In genomic region chr19:49689133-49690072, GRCh38 we compare ENCODE assay signal across 8 cellular contexts. TPM values are rescaled to one million over a fixed set of nuclear protein-coding genes. Genes with fewer than 3 reads are reported as not detected.
DNase-seq lines count a peak whose midpoint lies in the region; ATAC-seq, FAIRE-seq and TF ChIP-seq lines count a peak whose summit lies in the region.

Gene ADM5, plus strand, starts transcription at chr19:49689594. Its CDS starts 244 bp downstream, at chr19:49689838.

- 17 to 32% (median 31%) methylated on average over 54 of the region's 54 CpGs for WGBS in small intestine, 3 donors

- ATAC-seq in GM21723 (IDR thresholded peaks at IDR 0.05; ENCODE audit: unreplicated experiment): no peak

- H3K9me3 ChIP-seq in small intestine (ENCODE audit: control insufficient read depth, low read depth): no peaks in the 10 kb centered on the region

- peak; percentile 54 for TF ChIP-seq CTCF in GM13976 (IDR thresholded peaks at IDR 0.05; ENCODE audit: borderline replicate concordance, control extremely low read depth, extremely low read depth, insufficient read depth, missing control alignments)

- DNase-seq in GM13976 (ENCODE audit: low spot score) (peak; percentile 73), NCI-H774 (lab: John Stamatoyannopoulos, UW) (peak; percentile 53), astrocyte of the hippocampus (ENCODE audit: low read depth, low spot score) (peak; percentile 66), iPS-NIHi11 (ENCODE audit: low spot score) (peak; percentile 47), small intestine (peak; percentile 52), AML-193 (lab: John Stamatoyannopoulos, UW) (no peak), hepatic stellate cell (ENCODE audit: low spot score) (no peak)

- H3K27ac ChIP-seq in small intestine (ENCODE audit: low read depth in 1 of 2, low read length in 1 of 2): no peak within 1 kb of the TSS

- H3K4me3 ChIP-seq in small intestine (ENCODE audit: low read depth in 1 of 2, low read length in 2 of 2): peak within 1 kb of the TSS in 1 of 2 donors; percentile 34

- FAIRE-seq in small intestine (lab: Jason Lieb, UNC): no peak

- no peaks in the 10 kb centered on the region for H3K27me3 ChIP-seq in small intestine (ENCODE audit: control insufficient read depth in 2 of 2, insufficient read depth in 2 of 2, low read length in 2 of 2)

- H3K4me1 ChIP-seq in small intestine (ENCODE audit: control insufficient read depth in 2 of 2, insufficient read depth in 1 of 2, low read depth in 1 of 2, low read length in 1 of 2): peaks cover 0 to 5% of the 10 kb centered on the region in 2 donors

- in situ Hi-C loops in GM13976 (cut with MboI; ENCODE audit: low sequenced_read_pairs, unreplicated experiment): no loop called here

- peaks cover 8 to 9% of the 10 kb centered on the region in 2 donors for H3K36me3 ChIP-seq in small intestine (ENCODE audit: control insufficient read depth in 2 of 2, insufficient read depth in 2 of 2, low read length in 2 of 2)

RNA-seq across cellular contexts. Expression of gene ADM5, which starts in this region (rescaled TPM):
- polyA plus RNA-seq in small intestine: 1 to 10 TPM in 1 of 3 donors, under 1 TPM in 1, not detected in 1; 0.27 to 2.7 TPM

Comparison
In these comparisons a context has a peak if more than half of its experiments do, and no peak if none do; other contexts are left out.
1. DNase-seq: peak in GM13976 (single experiment), NCI-H774 (single experiment), astrocyte of the hippocampus (single experiment), iPS-NIHi11 (single experiment) and small intestine (single experiment); none in AML-193 (0 of 2) and hepatic stellate cell (single experiment).